ENCODE assay signal across 1 cellular context in genomic region chr17:74431568-74432483, GRCh38.
TF ChIP-seq lines count a peak whose summit lies in the region.

A gene with protein sequence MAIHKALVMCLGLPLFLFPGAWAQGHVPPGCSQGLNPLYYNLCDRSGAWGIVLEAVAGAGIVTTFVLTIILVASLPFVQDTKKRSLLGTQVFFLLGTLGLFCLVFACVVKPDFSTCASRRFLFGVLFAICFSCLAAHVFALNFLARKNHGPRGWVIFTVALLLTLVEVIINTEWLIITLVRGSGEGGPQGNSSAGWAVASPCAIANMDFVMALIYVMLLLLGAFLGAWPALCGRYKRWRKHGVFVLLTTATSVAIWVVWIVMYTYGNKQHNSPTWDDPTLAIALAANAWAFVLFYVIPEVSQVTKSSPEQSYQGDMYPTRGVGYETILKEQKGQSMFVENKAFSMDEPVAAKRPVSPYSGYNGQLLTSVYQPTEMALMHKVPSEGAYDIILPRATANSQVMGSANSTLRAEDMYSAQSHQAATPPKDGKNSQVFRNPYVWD (plus strand): TSS chr17:74432088. CDS start chr17:74439777, 7,689 bp downstream.

TF ChIP-seq in K562, 482 proteins besides CTCF, POLR2A, EP300 and RAD21 (continued from another document and continues in another):
- TF ChIP-seq, protein P1, sequence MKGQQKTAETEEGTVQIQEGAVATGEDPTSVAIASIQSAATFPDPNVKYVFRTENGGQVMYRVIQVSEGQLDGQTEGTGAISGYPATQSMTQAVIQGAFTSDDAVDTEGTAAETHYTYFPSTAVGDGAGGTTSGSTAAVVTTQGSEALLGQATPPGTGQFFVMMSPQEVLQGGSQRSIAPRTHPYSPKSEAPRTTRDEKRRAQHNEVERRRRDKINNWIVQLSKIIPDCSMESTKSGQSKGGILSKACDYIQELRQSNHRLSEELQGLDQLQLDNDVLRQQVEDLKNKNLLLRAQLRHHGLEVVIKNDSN (CRISPR knock-in tag; IDR thresholded peaks at IDR 0.05): peak; percentile 52; the same call in 1 of the 2 replicates
- TF ChIP-seq ZNF324 (CRISPR knock-in tag; IDR thresholded peaks at IDR 0.05): 0 out of 2 replicates have a peak, but pooled peaks have one; percentile 17
- TF ChIP-seq, protein P2, sequence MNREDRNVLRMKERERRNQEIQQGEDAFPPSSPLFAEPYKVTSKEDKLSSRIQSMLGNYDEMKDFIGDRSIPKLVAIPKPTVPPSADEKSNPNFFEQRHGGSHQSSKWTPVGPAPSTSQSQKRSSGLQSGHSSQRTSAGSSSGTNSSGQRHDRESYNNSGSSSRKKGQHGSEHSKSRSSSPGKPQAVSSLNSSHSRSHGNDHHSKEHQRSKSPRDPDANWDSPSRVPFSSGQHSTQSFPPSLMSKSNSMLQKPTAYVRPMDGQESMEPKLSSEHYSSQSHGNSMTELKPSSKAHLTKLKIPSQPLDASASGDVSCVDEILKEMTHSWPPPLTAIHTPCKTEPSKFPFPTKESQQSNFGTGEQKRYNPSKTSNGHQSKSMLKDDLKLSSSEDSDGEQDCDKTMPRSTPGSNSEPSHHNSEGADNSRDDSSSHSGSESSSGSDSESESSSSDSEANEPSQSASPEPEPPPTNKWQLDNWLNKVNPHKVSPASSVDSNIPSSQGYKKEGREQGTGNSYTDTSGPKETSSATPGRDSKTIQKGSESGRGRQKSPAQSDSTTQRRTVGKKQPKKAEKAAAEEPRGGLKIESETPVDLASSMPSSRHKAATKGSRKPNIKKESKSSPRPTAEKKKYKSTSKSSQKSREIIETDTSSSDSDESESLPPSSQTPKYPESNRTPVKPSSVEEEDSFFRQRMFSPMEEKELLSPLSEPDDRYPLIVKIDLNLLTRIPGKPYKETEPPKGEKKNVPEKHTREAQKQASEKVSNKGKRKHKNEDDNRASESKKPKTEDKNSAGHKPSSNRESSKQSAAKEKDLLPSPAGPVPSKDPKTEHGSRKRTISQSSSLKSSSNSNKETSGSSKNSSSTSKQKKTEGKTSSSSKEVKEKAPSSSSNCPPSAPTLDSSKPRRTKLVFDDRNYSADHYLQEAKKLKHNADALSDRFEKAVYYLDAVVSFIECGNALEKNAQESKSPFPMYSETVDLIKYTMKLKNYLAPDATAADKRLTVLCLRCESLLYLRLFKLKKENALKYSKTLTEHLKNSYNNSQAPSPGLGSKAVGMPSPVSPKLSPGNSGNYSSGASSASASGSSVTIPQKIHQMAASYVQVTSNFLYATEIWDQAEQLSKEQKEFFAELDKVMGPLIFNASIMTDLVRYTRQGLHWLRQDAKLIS (CRISPR knock-in tag; IDR thresholded peaks at IDR 0.05): peak; percentile 42; the same call in 1 of the 2 replicates
- TF ChIP-seq POLR2G (IDR thresholded peaks at IDR 0.05; ENCODE audit: low read depth, low read length): peak; percentile 34; the same call in 1 of the 2 replicates
- no peak for TF ChIP-seq ZBTB40 (IDR thresholded peaks at IDR 0.05)
- 0 out of 2 replicates have a peak, but pooled peaks have one; percentile 8 for TF ChIP-seq ZBTB40 (CRISPR knock-in tag; IDR thresholded peaks at IDR 0.05)
- TF ChIP-seq CTBP1 (IDR thresholded peaks at IDR 0.05; ENCODE audit: borderline replicate concordance): peak; percentile 31; the same call in 1 of the 2 replicates
- TF ChIP-seq, protein P3, sequence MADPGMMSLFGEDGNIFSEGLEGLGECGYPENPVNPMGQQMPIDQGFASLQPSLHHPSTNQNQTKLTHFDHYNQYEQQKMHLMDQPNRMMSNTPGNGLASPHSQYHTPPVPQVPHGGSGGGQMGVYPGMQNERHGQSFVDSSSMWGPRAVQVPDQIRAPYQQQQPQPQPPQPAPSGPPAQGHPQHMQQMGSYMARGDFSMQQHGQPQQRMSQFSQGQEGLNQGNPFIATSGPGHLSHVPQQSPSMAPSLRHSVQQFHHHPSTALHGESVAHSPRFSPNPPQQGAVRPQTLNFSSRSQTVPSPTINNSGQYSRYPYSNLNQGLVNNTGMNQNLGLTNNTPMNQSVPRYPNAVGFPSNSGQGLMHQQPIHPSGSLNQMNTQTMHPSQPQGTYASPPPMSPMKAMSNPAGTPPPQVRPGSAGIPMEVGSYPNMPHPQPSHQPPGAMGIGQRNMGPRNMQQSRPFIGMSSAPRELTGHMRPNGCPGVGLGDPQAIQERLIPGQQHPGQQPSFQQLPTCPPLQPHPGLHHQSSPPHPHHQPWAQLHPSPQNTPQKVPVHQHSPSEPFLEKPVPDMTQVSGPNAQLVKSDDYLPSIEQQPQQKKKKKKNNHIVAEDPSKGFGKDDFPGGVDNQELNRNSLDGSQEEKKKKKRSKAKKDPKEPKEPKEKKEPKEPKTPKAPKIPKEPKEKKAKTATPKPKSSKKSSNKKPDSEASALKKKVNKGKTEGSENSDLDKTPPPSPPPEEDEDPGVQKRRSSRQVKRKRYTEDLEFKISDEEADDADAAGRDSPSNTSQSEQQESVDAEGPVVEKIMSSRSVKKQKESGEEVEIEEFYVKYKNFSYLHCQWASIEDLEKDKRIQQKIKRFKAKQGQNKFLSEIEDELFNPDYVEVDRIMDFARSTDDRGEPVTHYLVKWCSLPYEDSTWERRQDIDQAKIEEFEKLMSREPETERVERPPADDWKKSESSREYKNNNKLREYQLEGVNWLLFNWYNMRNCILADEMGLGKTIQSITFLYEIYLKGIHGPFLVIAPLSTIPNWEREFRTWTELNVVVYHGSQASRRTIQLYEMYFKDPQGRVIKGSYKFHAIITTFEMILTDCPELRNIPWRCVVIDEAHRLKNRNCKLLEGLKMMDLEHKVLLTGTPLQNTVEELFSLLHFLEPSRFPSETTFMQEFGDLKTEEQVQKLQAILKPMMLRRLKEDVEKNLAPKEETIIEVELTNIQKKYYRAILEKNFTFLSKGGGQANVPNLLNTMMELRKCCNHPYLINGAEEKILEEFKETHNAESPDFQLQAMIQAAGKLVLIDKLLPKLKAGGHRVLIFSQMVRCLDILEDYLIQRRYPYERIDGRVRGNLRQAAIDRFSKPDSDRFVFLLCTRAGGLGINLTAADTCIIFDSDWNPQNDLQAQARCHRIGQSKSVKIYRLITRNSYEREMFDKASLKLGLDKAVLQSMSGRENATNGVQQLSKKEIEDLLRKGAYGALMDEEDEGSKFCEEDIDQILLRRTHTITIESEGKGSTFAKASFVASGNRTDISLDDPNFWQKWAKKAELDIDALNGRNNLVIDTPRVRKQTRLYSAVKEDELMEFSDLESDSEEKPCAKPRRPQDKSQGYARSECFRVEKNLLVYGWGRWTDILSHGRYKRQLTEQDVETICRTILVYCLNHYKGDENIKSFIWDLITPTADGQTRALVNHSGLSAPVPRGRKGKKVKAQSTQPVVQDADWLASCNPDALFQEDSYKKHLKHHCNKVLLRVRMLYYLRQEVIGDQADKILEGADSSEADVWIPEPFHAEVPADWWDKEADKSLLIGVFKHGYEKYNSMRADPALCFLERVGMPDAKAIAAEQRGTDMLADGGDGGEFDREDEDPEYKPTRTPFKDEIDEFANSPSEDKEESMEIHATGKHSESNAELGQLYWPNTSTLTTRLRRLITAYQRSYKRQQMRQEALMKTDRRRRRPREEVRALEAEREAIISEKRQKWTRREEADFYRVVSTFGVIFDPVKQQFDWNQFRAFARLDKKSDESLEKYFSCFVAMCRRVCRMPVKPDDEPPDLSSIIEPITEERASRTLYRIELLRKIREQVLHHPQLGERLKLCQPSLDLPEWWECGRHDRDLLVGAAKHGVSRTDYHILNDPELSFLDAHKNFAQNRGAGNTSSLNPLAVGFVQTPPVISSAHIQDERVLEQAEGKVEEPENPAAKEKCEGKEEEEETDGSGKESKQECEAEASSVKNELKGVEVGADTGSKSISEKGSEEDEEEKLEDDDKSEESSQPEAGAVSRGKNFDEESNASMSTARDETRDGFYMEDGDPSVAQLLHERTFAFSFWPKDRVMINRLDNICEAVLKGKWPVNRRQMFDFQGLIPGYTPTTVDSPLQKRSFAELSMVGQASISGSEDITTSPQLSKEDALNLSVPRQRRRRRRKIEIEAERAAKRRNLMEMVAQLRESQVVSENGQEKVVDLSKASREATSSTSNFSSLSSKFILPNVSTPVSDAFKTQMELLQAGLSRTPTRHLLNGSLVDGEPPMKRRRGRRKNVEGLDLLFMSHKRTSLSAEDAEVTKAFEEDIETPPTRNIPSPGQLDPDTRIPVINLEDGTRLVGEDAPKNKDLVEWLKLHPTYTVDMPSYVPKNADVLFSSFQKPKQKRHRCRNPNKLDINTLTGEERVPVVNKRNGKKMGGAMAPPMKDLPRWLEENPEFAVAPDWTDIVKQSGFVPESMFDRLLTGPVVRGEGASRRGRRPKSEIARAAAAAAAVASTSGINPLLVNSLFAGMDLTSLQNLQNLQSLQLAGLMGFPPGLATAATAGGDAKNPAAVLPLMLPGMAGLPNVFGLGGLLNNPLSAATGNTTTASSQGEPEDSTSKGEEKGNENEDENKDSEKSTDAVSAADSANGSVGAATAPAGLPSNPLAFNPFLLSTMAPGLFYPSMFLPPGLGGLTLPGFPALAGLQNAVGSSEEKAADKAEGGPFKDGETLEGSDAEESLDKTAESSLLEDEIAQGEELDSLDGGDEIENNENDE (IDR thresholded peaks at IDR 0.05; ENCODE audit: low read depth, low read length): no peak
- TF ChIP-seq RBBP5 (IDR thresholded peaks at IDR 0.05; ENCODE audit: borderline replicate concordance, insufficient read depth, low read length, poor library complexity, severe bottlenecking): peak; percentile 51
- TF ChIP-seq ZNF561 (CRISPR knock-in tag; conservative IDR thresholded peaks at IDR 0.05): no peak
- TF ChIP-seq, protein P4, sequence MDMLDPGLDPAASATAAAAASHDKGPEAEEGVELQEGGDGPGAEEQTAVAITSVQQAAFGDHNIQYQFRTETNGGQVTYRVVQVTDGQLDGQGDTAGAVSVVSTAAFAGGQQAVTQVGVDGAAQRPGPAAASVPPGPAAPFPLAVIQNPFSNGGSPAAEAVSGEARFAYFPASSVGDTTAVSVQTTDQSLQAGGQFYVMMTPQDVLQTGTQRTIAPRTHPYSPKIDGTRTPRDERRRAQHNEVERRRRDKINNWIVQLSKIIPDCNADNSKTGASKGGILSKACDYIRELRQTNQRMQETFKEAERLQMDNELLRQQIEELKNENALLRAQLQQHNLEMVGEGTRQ (CRISPR knock-in tag; IDR thresholded peaks at IDR 0.05): no peak
- TF ChIP-seq, protein P5, sequence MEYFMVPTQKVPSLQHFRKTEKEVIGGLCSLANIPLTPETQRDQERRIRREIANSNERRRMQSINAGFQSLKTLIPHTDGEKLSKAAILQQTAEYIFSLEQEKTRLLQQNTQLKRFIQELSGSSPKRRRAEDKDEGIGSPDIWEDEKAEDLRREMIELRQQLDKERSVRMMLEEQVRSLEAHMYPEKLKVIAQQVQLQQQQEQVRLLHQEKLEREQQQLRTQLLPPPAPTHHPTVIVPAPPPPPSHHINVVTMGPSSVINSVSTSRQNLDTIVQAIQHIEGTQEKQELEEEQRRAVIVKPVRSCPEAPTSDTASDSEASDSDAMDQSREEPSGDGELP (CRISPR knock-in tag; IDR thresholded peaks at IDR 0.05; ENCODE audit: borderline replicate concordance): peak; percentile 47; the same call in 1 of the 2 replicates
- TF ChIP-seq, protein P6, sequence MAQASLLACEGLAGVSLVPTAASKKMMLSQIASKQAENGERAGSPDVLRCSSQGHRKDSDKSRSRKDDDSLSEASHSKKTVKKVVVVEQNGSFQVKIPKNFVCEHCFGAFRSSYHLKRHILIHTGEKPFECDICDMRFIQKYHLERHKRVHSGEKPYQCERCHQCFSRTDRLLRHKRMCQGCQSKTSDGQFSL (CRISPR knock-in tag; IDR thresholded peaks at IDR 0.05): peak; percentile 92
- TF ChIP-seq, protein P6 (tag; IDR thresholded peaks at IDR 0.05): no peak
- no peak for TF ChIP-seq GATAD2B (IDR thresholded peaks at IDR 0.05; ENCODE audit: borderline replicate concordance)
- peak; percentile 44; the same call in 1 of the 2 replicates for TF ChIP-seq SAFB (IDR thresholded peaks at IDR 0.05; ENCODE audit: borderline replicate concordance, low read depth, low read length)
